In the genomic region with DNA sequence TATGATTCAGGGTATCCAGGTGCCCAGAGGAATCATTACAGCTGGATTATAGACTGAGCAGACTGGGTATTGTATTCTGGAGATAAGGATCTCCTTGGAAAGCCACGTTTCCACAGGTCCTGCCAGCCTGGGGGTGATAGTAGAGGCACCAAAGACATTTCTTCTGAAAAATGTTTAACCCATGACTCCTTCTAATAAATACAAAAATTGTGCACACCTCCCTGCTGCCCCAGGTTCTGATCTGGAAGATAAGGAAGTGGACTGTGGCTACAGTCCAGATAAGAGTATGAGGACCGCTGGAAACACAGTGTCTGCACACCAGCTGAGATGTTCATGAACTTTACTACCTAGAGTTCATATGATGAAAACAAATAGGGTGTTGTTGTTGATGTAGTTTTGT, we compare ENCODE assay signal across 33 cellular contexts.
"Had no signal": no experiment of that assay in that cellular context is flagged by ENCODE, and none has a peak within 500 bp of the region (broad histone marks: within the 10 kb centered on the region; RNA-seq: fewer than 3 reads in every experiment).

No MANE protein-coding gene starts in this region.

- H3K9me3 Mint-ChIP-seq: immature natural killer cell; mesothelial cell of epicardium; naive B cell; natural killer cell treated with Interleukin-12 subunit alpha and Interleukin-12 subunit beta and Interleukin-15 and Interleukin-18, amount 100 ng/mL, for 72 hours; neural crest cell; type B pancreatic cell had no signal

- ATAC-seq: heart right ventricle; left colon; left ventricle myocardium superior; mucosa of descending colon; natural killer cell treated with Interleukin-12 subunit alpha and Interleukin-12 subunit beta and Interleukin-15 and Interleukin-18, amount 100 ng/mL, for 72 hours; pancreas; sciatic nerve had no signal

- H3K4me1 ChIP-seq: pancreas, stomach had no signal

- DNase-seq: dermis blood vessel endothelial cell; effector memory CD4-positive, alpha-beta T cell; erythroblast; esophagus squamous epithelium; foreskin melanocyte; glutamatergic neuron; heart right ventricle; hypothalamus; immature natural killer cell; islet precursor cell; kidney glomerular epithelial cell; left colon; left ventricle myocardium superior; mesenchymal stem cell; mucosa of descending colon; naive B cell; pancreas; stimulated activated CD4-positive, alpha-beta T cell treated with anti-CD3 and anti-CD28 coated beads, Interleukin-12 subunit alpha, Interleukin-12 subunit beta, amount 100 ng/mL, for 4 hours; stimulated activated CD4-positive, alpha-beta T cell treated with anti-CD3 and anti-CD28 coated beads, Interleukin-1b, Interleukin-23, amount 100 ng/mL, for 48 hours; stimulated activated CD4-positive, alpha-beta T cell treated with anti-CD3 and anti-CD28 coated beads, Interleukin-4, amount 100 ng/mL, for 1 hour; stimulated activated CD8-positive, alpha-beta memory T cell treated with anti-CD3 and anti-CD28 coated beads, Interleukin-4, amount 100 ng/mL, for 48 hours; stimulated activated naive CD4-positive, alpha-beta T cell; stomach; thyroid gland had no signal

- H3K4me2 ChIP-seq: smooth muscle cell had no signal

- FAIRE-seq: pancreas had no signal

- H3K4me3 ChIP-seq: coronary artery, esophagus squamous epithelium, heart right ventricle, lung, mucosa of descending colon, pancreas, smooth muscle cell, stomach, thyroid gland had no signal

- H3K4me3 Mint-ChIP-seq: immature natural killer cell; mesothelial cell of epicardium; natural killer cell treated with Interleukin-12 subunit alpha and Interleukin-12 subunit beta and Interleukin-15 and Interleukin-18, amount 100 ng/mL, for 72 hours; neural crest cell; type B pancreatic cell had no signal

- H3K27ac Mint-ChIP-seq: immature natural killer cell; mesothelial cell of epicardium; natural killer cell treated with Interleukin-12 subunit alpha and Interleukin-12 subunit beta and Interleukin-15 and Interleukin-18, amount 100 ng/mL, for 72 hours; type B pancreatic cell had no signal

- H3K9me3 ChIP-seq: esophagus squamous epithelium, heart right ventricle, mucosa of descending colon, neutrophil, pancreas, stomach, thyroid gland had no signal

- H3K27ac ChIP-seq: coronary artery, heart right ventricle, neutrophil, pancreas, stomach, thyroid gland had no signal

- H3K36me3 ChIP-seq: esophagus squamous epithelium, pancreas, thyroid gland had no signal

- H3K27me3 ChIP-seq: esophagus squamous epithelium, heart right ventricle, pancreas, stomach, thyroid gland had no signal

- H3K36me3 Mint-ChIP-seq: immature natural killer cell; naive B cell; natural killer cell treated with Interleukin-12 subunit alpha and Interleukin-12 subunit beta and Interleukin-15 and Interleukin-18, amount 100 ng/mL, for 72 hours had no signal

- H3K4me1 Mint-ChIP-seq: neural crest cell had no signal

- H3K27me3 Mint-ChIP-seq: type B pancreatic cell had no signal
